8 cellular contexts compared by ENCODE assay signal in the genomic region with DNA sequence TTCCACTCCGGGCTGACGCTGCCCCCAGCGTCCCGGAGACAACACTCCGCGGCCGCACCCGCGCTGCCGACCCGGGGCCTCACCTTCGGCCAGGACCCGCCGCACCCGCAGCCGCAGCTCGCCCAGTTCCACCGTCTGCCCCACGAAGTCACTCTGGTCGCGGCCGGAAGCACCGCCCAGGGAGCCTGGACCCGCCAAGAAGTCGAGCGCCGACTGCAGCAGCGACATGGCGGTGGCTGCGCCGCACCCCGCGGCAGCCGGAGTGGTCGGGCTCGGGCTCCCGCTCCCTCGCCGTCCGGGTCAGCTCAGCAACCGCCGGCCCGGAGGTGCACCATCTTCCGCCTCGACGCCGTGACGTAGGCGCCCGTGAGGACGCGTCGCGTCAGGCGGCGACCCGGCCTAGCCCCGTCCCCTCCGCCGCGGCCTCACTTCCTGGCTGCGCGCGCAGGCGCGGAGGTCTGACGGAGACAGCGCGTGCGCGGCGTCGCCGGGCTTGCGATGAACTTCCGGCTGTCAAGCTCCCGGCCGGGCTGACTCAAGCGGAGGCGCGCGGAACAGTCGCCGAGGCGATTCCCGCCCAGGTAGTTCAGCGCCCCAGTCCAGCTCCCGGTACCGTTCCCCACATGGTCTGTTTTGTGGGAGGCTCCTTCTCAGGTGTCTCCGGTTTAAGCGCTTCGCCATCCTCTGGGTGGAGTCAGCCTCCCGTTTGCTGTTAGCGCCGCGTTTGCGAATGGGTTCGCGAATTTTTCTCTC. TPM values are rescaled to one million over a fixed set of nuclear protein-coding genes. Genes with fewer than 3 reads are reported as not detected.
DNase-seq lines count a peak whose midpoint lies in the region; ATAC-seq lines count a peak whose summit lies in the region.

GAK (minus strand) TSS at position 357 of the 753 bp plus-strand sequence; CDS start at position 228, 129 bp downstream.
TMEM175 (plus strand) TSS at position 501 of the 753 bp plus-strand sequence. CDS start 15,280 bp downstream, outside the sequence.

- H3K4me1 Mint-ChIP-seq in naive B cell, result peaks cover 54 to 83% (median 74%) of the 10 kb centered on the region in 3 donors
- peaks cover 54% of the 10 kb centered on the region for H3K4me1 Mint-ChIP-seq in stimulated activated effector memory CD8-positive, alpha-beta T cell treated with anti-CD3 and anti-CD28 coated beads, Interleukin-12 subunit alpha, Interleukin-12 subunit beta, amount 100 ng/mL, for 72 hours

- H3K27ac Mint-ChIP-seq in naive B cell, result peak within 1 kb of the TSS; percentile 97 to 98 (median 98)
- peak within 1 kb of the TSS; percentile 96 for H3K27ac Mint-ChIP-seq in stimulated activated effector memory CD8-positive, alpha-beta T cell treated with anti-CD3 and anti-CD28 coated beads, Interleukin-12 subunit alpha, Interleukin-12 subunit beta, amount 100 ng/mL, for 72 hours

- no peaks in the 10 kb centered on the region for H3K36me3 Mint-ChIP-seq in naive B cell
- peaks cover 36% of the 10 kb centered on the region for H3K36me3 Mint-ChIP-seq in stimulated activated effector memory CD8-positive, alpha-beta T cell treated with anti-CD3 and anti-CD28 coated beads, Interleukin-12 subunit alpha, Interleukin-12 subunit beta, amount 100 ng/mL, for 72 hours

- H3K27me3 Mint-ChIP-seq in naive B cell, result no peaks in the 10 kb centered on the region

- ATAC-seq in naive B cell (ENCODE audit: low read depth in 2 of 2), result peak; percentile 91
- peak; percentile 97 for ATAC-seq in stimulated activated effector memory CD8-positive, alpha-beta T cell treated with anti-CD3 and anti-CD28 coated beads, Interleukin-12 subunit alpha, Interleukin-12 subunit beta, amount 100 ng/mL, for 72 hours

- H3K9me3 Mint-ChIP-seq in naive B cell, result no peaks in the 10 kb centered on the region
- H3K9me3 Mint-ChIP-seq in stimulated activated effector memory CD8-positive, alpha-beta T cell treated with anti-CD3 and anti-CD28 coated beads, Interleukin-12 subunit alpha, Interleukin-12 subunit beta, amount 100 ng/mL, for 72 hours, result no peaks in the 10 kb centered on the region

- peak within 1 kb of the TSS; percentile 92 to 97 (median 96) for H3K4me3 Mint-ChIP-seq in naive B cell
- peak within 1 kb of the TSS; percentile 94 for H3K4me3 Mint-ChIP-seq in stimulated activated effector memory CD8-positive, alpha-beta T cell treated with anti-CD3 and anti-CD28 coated beads, Interleukin-12 subunit alpha, Interleukin-12 subunit beta, amount 100 ng/mL, for 72 hours

- DNase-seq in Daoy (ENCODE audit: low read depth) (peak; percentile 98), GOT3 (lab: John Stamatoyannopoulos, UW) (peak; percentile 88), LHCN-M2 (ENCODE audit: low read depth) (peak; percentile 92), RPMI8226 (peak; percentile 95), fibroblast of gingiva (ENCODE audit: low read depth) (peak; percentile 92), naive B cell (peak; percentile 98)
- peak; percentile 91 to 97 for DNase-seq in activated T-helper 1 cell treated with anti-CD3 and anti-CD28 coated beads, Interleukin-2, amount 50 U/mL, for 16 hours (ENCODE audit: low read depth in 1 of 2, low spot score in 1 of 2)
- DNase-seq in stimulated activated effector memory CD8-positive, alpha-beta T cell treated with anti-CD3 and anti-CD28 coated beads, Interleukin-12 subunit alpha, Interleukin-12 subunit beta, amount 100 ng/mL, for 72 hours (ENCODE audit: low spot score in 2 of 2), result peak; percentile 98 to 99

RNA-seq across cellular contexts. Expression of gene GAK, which starts in this region (rescaled TPM):
- total RNA-seq in Daoy (2014; rRNA removed; shearing (Covaris generic)), result 61.6 and 71.9 TPM in 2 replicates
- total RNA-seq in LHCN-M2 (2014; rRNA removed), result 92.8 and 126 TPM in 2 replicates
- polyA plus RNA-seq in LHCN-M2 (2012), result 42.1 TPM
- 10 to 100 TPM; 28.5 to 71.3 (median 48.1) TPM for polyA plus RNA-seq in naive B cell (ENCODE audit: low read depth in 6 of 6)

RNA-seq across cellular contexts. Expression of gene TMEM175, which starts in this region (rescaled TPM):
- total RNA-seq in Daoy (2014; rRNA removed; shearing (Covaris generic)), result 12.0 and 20.1 TPM in 2 replicates
- 27.6 and 30.1 TPM in 2 replicates for total RNA-seq in LHCN-M2 (2014; rRNA removed)
- 23.7 TPM for polyA plus RNA-seq in LHCN-M2 (2012)
- 10 to 100 TPM; 18.7 to 38.8 (median 24.1) TPM for polyA plus RNA-seq in naive B cell (ENCODE audit: low read depth in 6 of 6)

Comparison
In these comparisons a context has a peak if more than half of its experiments do, and no peak if none do; other contexts are left out.
1. Peak in every context shown above with its lines: DNase-seq and ATAC-seq.